ENCODE assay signal across 22 cellular contexts in the genomic region with DNA sequence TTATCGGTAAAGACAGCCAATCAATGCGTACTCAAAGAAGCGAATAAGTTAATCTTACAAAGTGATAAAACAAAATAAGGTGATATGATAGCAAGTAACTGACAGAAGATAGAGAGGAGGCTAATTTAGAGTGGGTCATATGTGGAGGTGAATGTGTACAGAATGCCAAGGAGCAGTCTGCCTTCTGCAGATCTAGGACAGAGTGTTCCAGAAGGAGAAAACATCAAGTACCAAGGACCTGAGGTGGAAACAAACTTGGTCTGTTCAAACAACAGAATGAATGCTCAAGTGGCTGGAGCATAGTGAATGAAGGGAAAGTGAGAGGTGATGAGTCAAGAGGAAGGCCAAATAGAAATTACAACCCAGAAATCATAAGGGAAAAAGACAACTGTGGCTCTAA.
DNase-seq lines count a peak whose midpoint lies in the region; ATAC-seq and TF ChIP-seq lines count a peak whose summit lies in the region.
"Had no signal": no experiment of that assay in that cellular context is flagged by ENCODE, and none has a peak within 500 bp of the region (broad histone marks: within the 10 kb centered on the region; RNA-seq: fewer than 3 reads in every experiment).

No MANE protein-coding gene starts in this region.

- intact Hi-C loops in lower lobe of right lung (cut with DNase I) = no loop called here
- intact Hi-C loops in upper lobe of right lung (cut with DNase I) = no loop called here

- H3K4me1 ChIP-seq in lower lobe of right lung = no peaks in the 10 kb centered on the region
- no peaks in the 10 kb centered on the region for H3K4me1 ChIP-seq in upper lobe of right lung
- H3K4me1 ChIP-seq: A549; BLaER1 treated with 17β-estradiol and CSF1 and Interleukin-3, amounts not matched to agents 10 nM and 100 nM had no signal

- H3K4me3 ChIP-seq in lower lobe of right lung = no peak overlapping the region
- no peak overlapping the region for H3K4me3 ChIP-seq in upper lobe of right lung
- H3K4me3 ChIP-seq: A549; BLaER1 treated with 17β-estradiol and CSF1 and Interleukin-3, amounts not matched to agents 10 nM and 100 nM; GM12878 had no signal

- H3K36me3 ChIP-seq in lower lobe of right lung (no peaks in the 10 kb centered on the region), upper lobe of right lung (no peaks in the 10 kb centered on the region)
- H3K36me3 ChIP-seq: BLaER1 treated with 17β-estradiol and CSF1 and Interleukin-3, amounts not matched to agents 10 nM and 100 nM had no signal

- no peak overlapping the region for H3K27ac ChIP-seq in lower lobe of right lung
- H3K27ac ChIP-seq in upper lobe of right lung = no peak overlapping the region
- H3K27ac ChIP-seq: 22Rv1; A549; BLaER1 treated with 17β-estradiol and CSF1 and Interleukin-3, amounts not matched to agents 10 nM and 100 nM; C4-2B had no signal

- ATAC-seq in lower lobe of right lung (peak; percentile 36 to 63), upper lobe of right lung (peak; percentile 79)
- ATAC-seq: A549, GM12878 had no signal

- no peaks in the 10 kb centered on the region for H3K27me3 ChIP-seq in lower lobe of right lung (ENCODE audit: low read depth)
- H3K27me3 ChIP-seq in upper lobe of right lung = no peaks in the 10 kb centered on the region
- H3K27me3 ChIP-seq: BLaER1 treated with 17β-estradiol and CSF1 and Interleukin-3, amounts not matched to agents 10 nM and 100 nM had no signal

- no peak for TF ChIP-seq CTCF in lower lobe of right lung (IDR thresholded peaks at IDR 0.05)
- TF ChIP-seq CTCF in upper lobe of right lung (IDR thresholded peaks at IDR 0.05) = no peak

- H3K9me3 ChIP-seq in lower lobe of right lung (no peaks in the 10 kb centered on the region), upper lobe of right lung (no peaks in the 10 kb centered on the region)
- H3K9me3 ChIP-seq: A549 had no signal

- DNase-seq in DMS53 (lab: John Stamatoyannopoulos, UW) (peak; percentile 9), DMS53 treated with DMSO at 0.1 percent for 48 hours (lab: John Stamatoyannopoulos, UW; ENCODE audit: unreplicated experiment) (no peak), lower lobe of right lung (no peak), upper lobe of right lung (no peak), CD1c-positive myeloid dendritic cell (ENCODE audit: extremely low spot score) (no peak), HK-2 (ENCODE audit: unreplicated experiment) (no peak)
- no peak for DNase-seq in activated effector memory CD4-positive, alpha-beta T cell treated with Interleukin-2 at 50 U/mL for 16 hours
- DNase-seq: AML-193; CD4-positive, alpha-beta memory T cell; CD4-positive, CD25-positive, alpha-beta regulatory T cell; CD8-positive, alpha-beta memory T cell; COR-L47; DMS 273 treated with DMSO at 0.1 percent for 48 hours; DMS153; DMS79; DND-41; GDM1 had no signal
